In the genomic region with DNA sequence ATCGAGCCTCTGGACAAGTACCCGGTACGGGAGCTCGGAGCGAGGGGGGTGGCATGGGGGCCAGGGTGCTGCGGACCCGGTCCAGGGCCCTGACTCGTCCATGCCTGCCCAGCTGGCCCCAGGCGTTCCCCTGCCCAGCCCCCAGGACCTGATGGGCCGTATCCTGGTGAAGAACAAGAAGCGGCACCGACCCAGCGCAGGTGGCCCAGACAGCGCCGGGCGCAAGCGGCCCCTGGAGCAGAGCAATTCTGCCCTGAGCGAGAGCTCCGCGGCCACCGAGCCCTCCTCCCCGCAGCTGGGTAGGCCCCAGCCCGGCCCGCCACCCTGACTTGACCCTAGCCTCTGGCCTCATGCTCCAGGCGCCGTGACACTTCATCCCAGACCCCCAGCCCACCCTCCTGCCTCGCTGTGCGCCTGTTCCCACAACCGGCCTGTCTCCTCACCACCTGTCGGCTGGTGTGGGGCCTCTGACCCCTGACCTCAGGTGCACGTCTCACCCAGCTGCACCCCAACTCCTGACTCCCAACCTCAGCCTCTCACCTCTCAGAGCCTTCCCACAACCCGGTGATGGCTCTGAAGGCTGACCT, we compare ENCODE assay signal across 22 cellular contexts. TPM values are rescaled to one million over a fixed set of nuclear protein-coding genes. Genes with fewer than 3 reads are reported as not detected.
DNase-seq lines count a peak whose midpoint lies in the region; ATAC-seq, FAIRE-seq and TF ChIP-seq lines count a peak whose summit lies in the region.
"Had no signal": no experiment of that assay in that cellular context is flagged by ENCODE, and none has a peak within 500 bp of the region (broad histone marks: within the 10 kb centered on the region; RNA-seq: fewer than 3 reads in every experiment).

No MANE protein-coding gene starts in this region.

- TF ChIP-seq CTCF in astrocyte (IDR thresholded peaks at IDR 0.05; ENCODE audit: insufficient read depth, low read depth, low read length) = no peak
- no peak for TF ChIP-seq CTCF in nephron progenitor cell (IDR thresholded peaks at IDR 0.05)
- TF ChIP-seq CTCF in vagina (IDR thresholded peaks at IDR 0.05) = no peak
- TF ChIP-seq CTCF in BE2C (IDR thresholded peaks at IDR 0.05; ENCODE audit: low read depth, low read length) = no peak

- H3K9me3 Mint-ChIP-seq in astrocyte (ENCODE audit: unreplicated experiment) (peaks cover 2% of the 10 kb centered on the region), nephron progenitor cell (no peaks in the 10 kb centered on the region)
- H3K9me3 Mint-ChIP-seq in stimulated activated effector memory CD8-positive, alpha-beta T cell treated with anti-CD3 and anti-CD28 coated beads, Interleukin-12 subunit alpha, Interleukin-12 subunit beta, amount 100 ng/mL, for 72 hours = no peaks in the 10 kb centered on the region
- H3K9me3 Mint-ChIP-seq: CD4-positive, CD25-positive, alpha-beta regulatory T cell; IgD-negative memory B cell had no signal

- H4K20me1 ChIP-seq in astrocyte (ENCODE audit: insufficient read depth, low read length) (peaks cover 30% of the 10 kb centered on the region), Karpas-422 (ENCODE audit: insufficient read depth, low read depth, low read length) (no peaks in the 10 kb centered on the region)

- H3K36me3 ChIP-seq in astrocyte (ENCODE audit: insufficient read depth, low read length) (peaks cover 21% of the 10 kb centered on the region), vagina (peaks cover 0 to 62% of the 10 kb centered on the region in 2 donors), Karpas-422 (ENCODE audit: insufficient read depth, low read length) (no peaks in the 10 kb centered on the region), BE2C (peaks cover 3% of the 10 kb centered on the region)

- H3K27ac Mint-ChIP-seq in astrocyte (ENCODE audit: unreplicated experiment) (peak overlapping the region; percentile 47), nephron progenitor cell (peak overlapping the region; percentile 89)
- H3K27ac Mint-ChIP-seq in stimulated activated effector memory CD8-positive, alpha-beta T cell treated with anti-CD3 and anti-CD28 coated beads, Interleukin-12 subunit alpha, Interleukin-12 subunit beta, amount 100 ng/mL, for 72 hours = peak overlapping the region; percentile 90

- no peaks in the 10 kb centered on the region for H3K9me2 ChIP-seq in Karpas-422 (replicated peaks; ENCODE audit: insufficient read depth, low read length)

- H3K27me3 Mint-ChIP-seq in astrocyte (ENCODE audit: low read depth, unreplicated experiment) (no peaks in the 10 kb centered on the region), nephron progenitor cell (ENCODE audit: low read depth, poor library complexity) (peaks cover 2% of the 10 kb centered on the region)
- H3K27me3 Mint-ChIP-seq: CD4-positive, CD25-positive, alpha-beta regulatory T cell; IgD-negative memory B cell had no signal

- H3K9ac ChIP-seq in astrocyte (ENCODE audit: low read length) = no peak overlapping the region
- no peak overlapping the region for H3K9ac ChIP-seq in Karpas-422 (ENCODE audit: low read length)

- DNase-seq in Right ventricle myocardium inferior (ENCODE audit: missing footprints) (peak; percentile 55), left cardiac atrium (no peak), astrocyte (ENCODE audit: low read depth) (no peak), nephron progenitor cell (no peak), vagina (ENCODE audit: extremely low spot score in 2 of 2) (no peak), Karpas-422 (no peak), BE2C (no peak)
- DNase-seq in stimulated activated effector memory CD8-positive, alpha-beta T cell treated with anti-CD3 and anti-CD28 coated beads, Interleukin-12 subunit alpha, Interleukin-12 subunit beta, amount 100 ng/mL, for 72 hours (ENCODE audit: low spot score in 2 of 2) = no peak
- DNase-seq: CD4-positive, CD25-positive, alpha-beta regulatory T cell; EL; Kasumi-1; MG63; NCI-H1417; NCI-H1694 treated with DMSO at 0.1 percent for 48 hours; NCI-H446; NCI-H526; OCI-M1; Right ventricle myocardium superior had no signal

- H3K9me3 ChIP-seq in astrocyte (ENCODE audit: insufficient read depth, low read depth, low read length) (no peaks in the 10 kb centered on the region), vagina (no peaks in the 10 kb centered on the region), Karpas-422 (ENCODE audit: low read length) (no peaks in the 10 kb centered on the region), BE2C (no peaks in the 10 kb centered on the region)
- H3K9me3 ChIP-seq: A549, MG63 had no signal

- H2AFZ ChIP-seq in astrocyte (ENCODE audit: low read depth, low read length) (no peak overlapping the region), Karpas-422 (ENCODE audit: low read length) (no peak overlapping the region)

- H3K4me2 ChIP-seq in astrocyte (ENCODE audit: low read length) (no peak overlapping the region), Karpas-422 (ENCODE audit: low read depth, low read length, poor library complexity, severe bottlenecking) (no peak overlapping the region)
- H3K4me2 ChIP-seq: A549 had no signal

- H3K36me3 Mint-ChIP-seq in astrocyte (ENCODE audit: low read depth, unreplicated experiment) (peaks cover 32% of the 10 kb centered on the region), nephron progenitor cell (ENCODE audit: low read depth) (peaks cover 21% of the 10 kb centered on the region)
- peaks cover 55% of the 10 kb centered on the region for H3K36me3 Mint-ChIP-seq in stimulated activated effector memory CD8-positive, alpha-beta T cell treated with anti-CD3 and anti-CD28 coated beads, Interleukin-12 subunit alpha, Interleukin-12 subunit beta, amount 100 ng/mL, for 72 hours
- H3K36me3 Mint-ChIP-seq: CD4-positive, CD25-positive, alpha-beta regulatory T cell had no signal

- H3K27ac ChIP-seq in astrocyte (ENCODE audit: low read depth, low read length) (no peak overlapping the region), vagina (no peak overlapping the region), Karpas-422 (ENCODE audit: low read length) (no peak overlapping the region)
- H3K27ac ChIP-seq: A549 had no signal

- H3K4me1 Mint-ChIP-seq in astrocyte (ENCODE audit: low read depth, unreplicated experiment) = peaks cover 12% of the 10 kb centered on the region
- H3K4me1 Mint-ChIP-seq in nephron progenitor cell = peaks cover 25% of the 10 kb centered on the region
- H3K4me1 Mint-ChIP-seq in stimulated activated effector memory CD8-positive, alpha-beta T cell treated with anti-CD3 and anti-CD28 coated beads, Interleukin-12 subunit alpha, Interleukin-12 subunit beta, amount 100 ng/mL, for 72 hours = peaks cover 23% of the 10 kb centered on the region

- H3K4me3 ChIP-seq in astrocyte (ENCODE audit: insufficient read depth, low read depth, low read length) (no peak overlapping the region), vagina (no peak overlapping the region), Karpas-422 (ENCODE audit: low read length) (no peak overlapping the region), BE2C (ENCODE audit: low read depth, low read length) (no peak overlapping the region)
- H3K4me3 ChIP-seq: A549, MG63 had no signal

- peak overlapping the region; percentile 47 for H3K4me3 Mint-ChIP-seq in astrocyte (ENCODE audit: unreplicated experiment)
- no peak overlapping the region for H3K4me3 Mint-ChIP-seq in nephron progenitor cell
- no peak overlapping the region for H3K4me3 Mint-ChIP-seq in stimulated activated effector memory CD8-positive, alpha-beta T cell treated with anti-CD3 and anti-CD28 coated beads, Interleukin-12 subunit alpha, Interleukin-12 subunit beta, amount 100 ng/mL, for 72 hours

- no peak for TF ChIP-seq POLR2A in vagina (IDR thresholded peaks at IDR 0.05)

- no peak for ATAC-seq in Right ventricle myocardium inferior
- ATAC-seq in left cardiac atrium = no peak
- ATAC-seq in stimulated activated effector memory CD8-positive, alpha-beta T cell treated with anti-CD3 and anti-CD28 coated beads, Interleukin-12 subunit alpha, Interleukin-12 subunit beta, amount 100 ng/mL, for 72 hours = no peak
- ATAC-seq: A549 had no signal

- H3K27me3 ChIP-seq in astrocyte (ENCODE audit: insufficient read depth, low read length) = no peaks in the 10 kb centered on the region
- H3K27me3 ChIP-seq in vagina = no peaks in the 10 kb centered on the region
- H3K27me3 ChIP-seq in Karpas-422 (ENCODE audit: low read length) = no peaks in the 10 kb centered on the region
- no peaks in the 10 kb centered on the region for H3K27me3 ChIP-seq in BE2C
- H3K27me3 ChIP-seq: MG63 had no signal

- peaks cover 14% of the 10 kb centered on the region for H3K4me1 ChIP-seq in astrocyte (ENCODE audit: insufficient read depth, low read length)
- peaks cover under 1% of the 10 kb centered on the region for H3K4me1 ChIP-seq in vagina
- no peaks in the 10 kb centered on the region for H3K4me1 ChIP-seq in Karpas-422 (ENCODE audit: low read length)
- peaks cover 14% of the 10 kb centered on the region for H3K4me1 ChIP-seq in BE2C

- intact Hi-C loops in Right ventricle myocardium inferior (cut with DNase I) (no loop called here), left cardiac atrium (cut with DNase I) (no loop called here), vagina (cut with DNase I) (no loop called here)

- FAIRE-seq in astrocyte (lab: Jason Lieb, UNC) = no peak
- FAIRE-seq: A549, H54, RCC 7860 had no signal

- H3K79me2 ChIP-seq in astrocyte (ENCODE audit: insufficient read depth, low read length) (peaks cover 2% of the 10 kb centered on the region), Karpas-422 (ENCODE audit: low read length) (no peaks in the 10 kb centered on the region)

RNA-seq across cellular contexts. Expression of a gene that starts 7.7 kb away (rescaled TPM):
- 10.9 TPM for total RNA-seq in Right ventricle myocardium inferior
- 10 to 100 TPM; 13.6 to 14.4 TPM for total RNA-seq in left cardiac atrium
- total RNA-seq in astrocyte = 48.7 and 50.9 TPM in 2 replicates
- 33.1 TPM for total RNA-seq in vagina
- 5.7 and 12.7 TPM in 2 replicates for total RNA-seq in Karpas-422 (2014; rRNA removed; shearing (Covaris generic); ENCODE audit: low replicate concordance)
- 18.9 TPM for polyA plus RNA-seq in BE2C (2012; ENCODE audit: insufficient read depth, insufficient read length, low read depth)

RNA-seq across cellular contexts. Expression of a gene that starts 12.3 kb away (rescaled TPM):
- total RNA-seq in Right ventricle myocardium inferior (129 TPM), left cardiac atrium (100 to 1,000 TPM; 122 to 135 TPM), astrocyte (338 and 370 TPM in 2 replicates), vagina (85.2 TPM)
- 111 and 256 TPM in 2 replicates for total RNA-seq in Karpas-422 (2014; rRNA removed; shearing (Covaris generic); ENCODE audit: low replicate concordance)
- 310 TPM for polyA plus RNA-seq in BE2C (2012; ENCODE audit: insufficient read depth, insufficient read length, low read depth)

RNA-seq across cellular contexts. Expression of a gene that starts 18.1 kb away (rescaled TPM):
- total RNA-seq in Right ventricle myocardium inferior (50.6 TPM), left cardiac atrium (10 to 100 TPM; 63.9 to 66.9 TPM), astrocyte (41.5 and 45.6 TPM in 2 replicates), vagina (66.0 TPM)
- total RNA-seq in Karpas-422 (2014; rRNA removed; shearing (Covaris generic); ENCODE audit: low replicate concordance) = 27.8 and 73.4 TPM in 2 replicates
- 110 TPM for polyA plus RNA-seq in BE2C (2012; ENCODE audit: insufficient read depth, insufficient read length, low read depth)

RNA-seq across cellular contexts. Expression of a gene that starts 24.7 kb away (rescaled TPM):
- 272 TPM for total RNA-seq in Right ventricle myocardium inferior
- 100 to 1,000 TPM; 276 to 310 TPM for total RNA-seq in left cardiac atrium
- total RNA-seq in astrocyte = 30.4 and 36.8 TPM in 2 replicates
- total RNA-seq in vagina = 44.9 TPM
- 43.4 and 67.9 TPM in 2 replicates for total RNA-seq in Karpas-422 (2014; rRNA removed; shearing (Covaris generic); ENCODE audit: low replicate concordance)
- polyA plus RNA-seq in BE2C (2012; ENCODE audit: insufficient read depth, insufficient read length, low read depth) = 31.4 TPM

RNA-seq across cellular contexts. Expression of a gene that starts 25.4 kb away (rescaled TPM):
- total RNA-seq in Right ventricle myocardium inferior (89.1 TPM), left cardiac atrium (10 to 100 TPM; 68.9 to 96.3 TPM), astrocyte (43.6 and 46.6 TPM in 2 replicates), vagina (83.5 TPM)
- total RNA-seq in Karpas-422 (2014; rRNA removed; shearing (Covaris generic); ENCODE audit: low replicate concordance) = 45.3 and 94.6 TPM in 2 replicates
- 48.1 TPM for polyA plus RNA-seq in BE2C (2012; ENCODE audit: insufficient read depth, insufficient read length, low read depth)
